23 cellular contexts compared by ENCODE assay signal in genomic region chr13:34391071-34391470, GRCh38.
DNase-seq lines count a peak whose midpoint lies in the region; ATAC-seq and TF ChIP-seq lines count a peak whose summit lies in the region.
"Had no signal": no experiment of that assay in that cellular context is flagged by ENCODE, and none has a peak within 500 bp of the region (broad histone marks: within the 10 kb centered on the region; RNA-seq: fewer than 3 reads in every experiment).

No MANE protein-coding gene starts in this region.

- H3K4me2 ChIP-seq in GM23248 (ENCODE audit: unreplicated experiment) = no peak overlapping the region
- no peak overlapping the region for H3K4me2 ChIP-seq in fibroblast of lung (ENCODE audit: extremely low read depth, insufficient read depth, low read length)

- no peak overlapping the region for H3K4me3 ChIP-seq in GM23248
- H3K4me3 ChIP-seq in fibroblast of lung (replicated peaks in 1 of 4; ENCODE audit: control extremely low read depth in 1 of 4, insufficient read depth in 1 of 4, low read depth in 3 of 4, low read length in 4 of 4) = no peak overlapping the region
- H3K4me3 ChIP-seq: spleen, tibial artery had no signal

- H2AFZ ChIP-seq in GM23248 (no peak overlapping the region), fibroblast of lung (ENCODE audit: low read length) (no peak overlapping the region)

- CTCF ChIA-PET in T-cell (lab: Charles Lee) = no interaction called here

- no peaks in the 10 kb centered on the region for H3K27me3 Mint-ChIP-seq in T-cell
- H3K27me3 Mint-ChIP-seq: activated CD4-positive, alpha-beta memory T cell treated with anti-CD3 and anti-CD28 coated beads, Interleukin-2, amount 10 ng/mL, durations not matched to agents 7 days and 5 days; activated naive CD8-positive, alpha-beta T cell; progenitor cell of endocrine pancreas had no signal

- H3K79me2 ChIP-seq in GM23248 (ENCODE audit: insufficient read depth) (no peaks in the 10 kb centered on the region), fibroblast of lung (ENCODE audit: control insufficient read depth, insufficient read depth, low read length) (no peaks in the 10 kb centered on the region)

- no peaks in the 10 kb centered on the region for H3F3A ChIP-seq in GM23248 (ENCODE audit: insufficient read depth)

- no peaks in the 10 kb centered on the region for H3K9me2 ChIP-seq in GM23248 (ENCODE audit: insufficient read depth)

- 45 to 53% methylated on average over 2 of the region's 2 CpGs for WGBS in GM23248 (ENCODE audit: low coverage in 1 of 2, low lambda C conversion rate in 2 of 2, missing lambda C conversion rate in 2 of 2), 2 experiments

- H3K4me1 ChIP-seq in GM23248 (ENCODE audit: insufficient read depth) (peaks cover 3% of the 10 kb centered on the region; the same call in 1 of the 2 replicates), fibroblast of lung (ENCODE audit: control insufficient read depth, extremely low read depth, insufficient read depth, low read length) (no peaks in the 10 kb centered on the region)
- H3K4me1 ChIP-seq: spleen, tibial artery had no signal

- H3K36me3 ChIP-seq in GM23248 (ENCODE audit: low read depth) (no peaks in the 10 kb centered on the region), fibroblast of lung (ENCODE audit: control insufficient read depth, insufficient read depth, low read length) (no peaks in the 10 kb centered on the region)
- H3K36me3 ChIP-seq: spleen, tibial artery, WERI-Rb-1 had no signal

- H3K27ac Mint-ChIP-seq in T-cell = no peak overlapping the region
- H3K27ac Mint-ChIP-seq: activated CD4-positive, alpha-beta memory T cell treated with anti-CD3 and anti-CD28 coated beads, Interleukin-2, amount 10 ng/mL, durations not matched to agents 7 days and 5 days; activated naive CD8-positive, alpha-beta T cell; immature natural killer cell; natural killer cell; progenitor cell of endocrine pancreas had no signal

- no peaks in the 10 kb centered on the region for H3K36me3 Mint-ChIP-seq in T-cell
- H3K36me3 Mint-ChIP-seq: activated naive CD8-positive, alpha-beta T cell had no signal

- H3K9ac ChIP-seq in GM23248 (no peak overlapping the region), fibroblast of lung (ENCODE audit: insufficient read depth, low read length) (no peak overlapping the region)

- H3K9me3 ChIP-seq in GM23248 (ENCODE audit: low read depth) (no peaks in the 10 kb centered on the region), fibroblast of lung (ENCODE audit: control insufficient read depth, insufficient read depth, low read depth, low read length) (no peaks in the 10 kb centered on the region)

- H4K20me1 ChIP-seq in GM23248 (ENCODE audit: insufficient read depth) = no peaks in the 10 kb centered on the region
- no peaks in the 10 kb centered on the region for H4K20me1 ChIP-seq in fibroblast of lung (ENCODE audit: control insufficient read depth, extremely low read depth, insufficient read depth, low read length)

- POLR2A ChIA-PET in T-cell (lab: Charles Lee) = no interaction called here

- in situ Hi-C loops in GM23248 (cut with MboI) = no loop called here

- no peak for TF ChIP-seq CTCF in fibroblast of lung (conservative IDR thresholded peaks at IDR 0.05 in 1 of 2, IDR thresholded peaks at IDR 0.05 in 1 of 2; ENCODE audit: low read depth in 1 of 2, low read length in 2 of 2)

- H3K4me1 Mint-ChIP-seq in T-cell = no peaks in the 10 kb centered on the region
- H3K4me1 Mint-ChIP-seq: activated CD4-positive, alpha-beta memory T cell treated with anti-CD3 and anti-CD28 coated beads, Interleukin-2, amount 10 ng/mL, durations not matched to agents 7 days and 5 days; immature natural killer cell; natural killer cell had no signal

- no peak overlapping the region for H3K4me3 Mint-ChIP-seq in T-cell
- H3K4me3 Mint-ChIP-seq: activated CD4-positive, alpha-beta memory T cell treated with anti-CD3 and anti-CD28 coated beads, Interleukin-2, amount 10 ng/mL, durations not matched to agents 7 days and 5 days; activated naive CD8-positive, alpha-beta T cell; immature natural killer cell; natural killer cell had no signal

- H3K27me3 ChIP-seq in GM23248 (replicated peaks; ENCODE audit: insufficient read depth) = no peaks in the 10 kb centered on the region
- H3K27me3 ChIP-seq in fibroblast of lung (ENCODE audit: control insufficient read depth, insufficient read depth, low read length) = no peaks in the 10 kb centered on the region
- H3K27me3 ChIP-seq: spleen, tibial artery had no signal

- peaks cover 4 to 15% (median 10%) of the 10 kb centered on the region in 3 donors for H3K9me3 Mint-ChIP-seq in T-cell

- DNase-seq in GM23248 (peak; percentile 66), SW480 (ENCODE audit: low spot score) (peak; percentile 5), fibroblast of lung (ENCODE audit: low read depth in 2 of 2) (peak; percentile 33 to 83), smooth muscle cell of the brain vasculature (ENCODE audit: low read depth, low spot score) (peak; percentile 32), T-cell (no peak)
- no peak for DNase-seq in activated CD8-positive, alpha-beta memory T cell treated with anti-CD3 and anti-CD28 coated beads, Interleukin-2, amount 50 U/mL, for 48 hours
- DNase-seq: activated CD4-positive, alpha-beta memory T cell treated with anti-CD3 and anti-CD28 coated beads, Interleukin-2, amount 10 ng/mL, durations not matched to agents 7 days and 5 days; activated T-cell treated with anti-CD3 and anti-CD28 coated beads, Interleukin-2, amount 50 U/mL, for 48 hours; cerebellar nuclear complex; DMS153; HCEC 1CT; immature natural killer cell; Kasumi-1; natural killer cell; NCI-H1417 treated with DMSO at 0.1 percent for 48 hours; NCI-H82; spleen; tibial artery; WERI-Rb-1 had no signal

- ATAC-seq in GM21529 (IDR thresholded peaks at IDR 0.05; ENCODE audit: unreplicated experiment) = no peak
- ATAC-seq in T-cell (replicated peaks in 1 of 4) = no peak
- ATAC-seq: natural killer cell had no signal

- H3K27ac ChIP-seq in GM23248 = no peak overlapping the region
- no peak overlapping the region for H3K27ac ChIP-seq in fibroblast of lung (ENCODE audit: insufficient read depth, low read length)
- H3K27ac ChIP-seq: C4-2B, spleen, tibial artery, WERI-Rb-1 had no signal

Comparison
In these comparisons a context has a peak if more than half of its experiments do, and no peak if none do; other contexts are left out.
1. DNase-seq: peak in GM23248 (single experiment), SW480 (single experiment), fibroblast of lung (2 of 2) and smooth muscle cell of the brain vasculature (single experiment); none in T-cell (0 of 34) and activated CD8-positive, alpha-beta memory T cell treated with anti-CD3 and anti-CD28 coated beads, Interleukin-2, amount 50 U/mL, for 48 hours (single experiment).